9 cellular contexts compared by ENCODE assay signal in the genomic region with DNA sequence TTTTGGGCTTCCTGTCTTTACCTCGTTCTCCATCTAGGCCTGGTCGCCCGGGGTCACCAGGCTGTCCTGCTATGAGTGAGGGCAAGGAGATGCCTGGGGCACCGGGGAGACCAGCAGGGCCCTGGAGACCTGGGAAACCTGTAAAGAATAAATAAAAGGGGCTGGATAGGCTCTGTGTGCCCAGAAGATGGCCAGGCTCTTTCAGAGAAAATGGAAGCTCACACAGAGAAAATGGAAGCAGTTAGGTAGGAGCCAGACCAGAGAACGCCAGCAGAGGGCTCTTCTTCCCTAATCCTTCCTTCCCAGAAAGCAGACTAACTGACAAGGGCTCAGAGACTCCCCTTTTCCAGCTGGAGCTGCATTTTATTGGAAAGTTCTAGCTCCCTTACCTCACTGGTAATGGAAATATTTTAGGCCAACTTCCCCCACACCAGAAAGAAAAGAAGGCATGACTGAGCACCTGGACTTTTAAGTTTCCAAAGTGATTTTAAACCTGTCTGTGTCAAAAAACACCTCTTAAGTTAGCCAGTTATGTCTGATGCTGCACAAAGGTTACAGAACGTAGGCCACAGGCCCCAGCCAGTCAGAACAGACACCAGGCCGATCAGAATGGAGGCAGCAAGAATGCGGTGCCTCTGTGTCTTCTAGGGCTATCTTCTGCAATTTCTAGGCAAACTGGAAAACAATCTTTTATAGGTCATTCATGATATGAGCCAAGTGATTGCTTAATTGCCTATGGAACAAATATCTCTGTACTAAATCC.
DNase-seq lines count a peak whose midpoint lies in the region; FAIRE-seq and TF ChIP-seq lines count a peak whose summit lies in the region.
"Had no signal": no experiment of that assay in that cellular context is flagged by ENCODE, and none has a peak within 500 bp of the region (broad histone marks: within the 10 kb centered on the region; RNA-seq: fewer than 3 reads in every experiment).

No MANE protein-coding gene starts in this region.

- H3K14ac ChIP-seq in H1 (ENCODE audit: insufficient read length), result no peak overlapping the region
- H3K14ac ChIP-seq in trophoblast cell (ENCODE audit: low read length), result no peak overlapping the region

- no peaks in the 10 kb centered on the region for H4K20me1 ChIP-seq in H1 (replicated peaks in 1 of 2; ENCODE audit: control insufficient read depth in 1 of 2, insufficient read depth in 2 of 2, low read length in 2 of 2)
- H4K20me1 ChIP-seq: BLaER1 treated with 17β-estradiol and CSF1 and Interleukin-3, amounts not matched to agents 10 nM and 100 nM had no signal

- H3K18ac ChIP-seq in H1 (ENCODE audit: extremely low read depth, low read length), result no peak overlapping the region
- H3K18ac ChIP-seq in trophoblast cell (ENCODE audit: low read length), result no peak overlapping the region

- H3K4me1 ChIP-seq in H1 (replicated peaks in 1 of 4; ENCODE audit: control insufficient read depth in 3 of 4, insufficient read depth in 4 of 4, low read length in 3 of 4) (no peaks in the 10 kb centered on the region), trophoblast cell (ENCODE audit: control insufficient read depth in 1 of 2, insufficient read depth in 2 of 2, low read length in 2 of 2) (no peaks in the 10 kb centered on the region)
- H3K4me1 ChIP-seq: BLaER1 treated with 17β-estradiol and CSF1 and Interleukin-3, amounts not matched to agents 10 nM and 100 nM had no signal

- no peak overlapping the region for H2BK120ac ChIP-seq in H1 (replicated peaks; ENCODE audit: low read depth, low read length)
- H2BK120ac ChIP-seq in trophoblast cell (ENCODE audit: insufficient read depth, low read length, poor library complexity), result no peak overlapping the region

- H2BK12ac ChIP-seq in H1 (ENCODE audit: low read depth, low read length), result no peak overlapping the region
- no peak overlapping the region for H2BK12ac ChIP-seq in trophoblast cell (ENCODE audit: low read length)

- no peak overlapping the region for H3K4me2 ChIP-seq in H1 (ENCODE audit: insufficient read depth in 1 of 2, low read depth in 2 of 2, low read length in 2 of 2)
- H3K4me2 ChIP-seq in trophoblast cell (ENCODE audit: low read length), result no peak overlapping the region
- H3K4me2 ChIP-seq: BLaER1 treated with 17β-estradiol and CSF1 and Interleukin-3, amounts not matched to agents 10 nM and 100 nM had no signal

- no peaks in the 10 kb centered on the region for H3K36me3 Mint-ChIP-seq in T-helper 2 cell treated with Interferon-gamma antibody and Interleukin-4, amounts not matched to agents 5 μg/mL and 100 μg/mL, for 36 hours (ENCODE audit: low read depth)

- H3K27me3 Mint-ChIP-seq in T-helper 2 cell treated with Interferon-gamma antibody and Interleukin-4, amounts not matched to agents 5 μg/mL and 100 μg/mL, for 36 hours (ENCODE audit: low read depth), result no peaks in the 10 kb centered on the region

- H3K4me3 ChIP-seq in H1 (ENCODE audit: extremely low read depth in 1 of 4, insufficient read depth in 2 of 4, low read depth in 3 of 4, low read length in 4 of 4), result no peak overlapping the region
- H3K4me3 ChIP-seq in trophoblast cell (ENCODE audit: low read depth, low read length), result no peak overlapping the region
- H3K4me3 ChIP-seq: BLaER1 treated with 17β-estradiol and CSF1 and Interleukin-3, amounts not matched to agents 10 nM and 100 nM had no signal

- H4K8ac ChIP-seq in H1 (ENCODE audit: extremely low read depth, insufficient read depth, low read length), result no peak overlapping the region
- peak overlapping the region; percentile 60 for H4K8ac ChIP-seq in trophoblast cell (ENCODE audit: low read depth, low read length)

- H2AFZ ChIP-seq in H1 (ENCODE audit: low read length), result no peak overlapping the region
- no peak overlapping the region for H2AFZ ChIP-seq in trophoblast cell (ENCODE audit: insufficient read depth, low read length, poor library complexity)

- peak; percentile 40 to 59 for TF ChIP-seq RAD21 in H1 (IDR thresholded peaks at IDR 0.05 in 1 of 2, conservative IDR thresholded peaks at IDR 0.05 in 1 of 2; ENCODE audit: low read depth in 2 of 2, low read length in 2 of 2)

- H3K9me3 Mint-ChIP-seq in T-helper 2 cell treated with Interferon-gamma antibody and Interleukin-4, amounts not matched to agents 5 μg/mL and 100 μg/mL, for 36 hours, result no peaks in the 10 kb centered on the region

- no peak overlapping the region for H3K27ac ChIP-seq in H1 (ENCODE audit: low read depth, low read length)
- no peak overlapping the region for H3K27ac ChIP-seq in trophoblast cell (ENCODE audit: low read depth, low read length)
- H3K27ac ChIP-seq: BLaER1 treated with 17β-estradiol and CSF1 and Interleukin-3, amounts not matched to agents 10 nM and 100 nM had no signal

- no peak overlapping the region for H3K27ac Mint-ChIP-seq in T-helper 2 cell treated with Interferon-gamma antibody and Interleukin-4, amounts not matched to agents 5 μg/mL and 100 μg/mL, for 36 hours

- H3K79me2 ChIP-seq in H1 (ENCODE audit: control insufficient read depth in 1 of 2, insufficient read depth in 2 of 2, low read length in 2 of 2) (no peaks in the 10 kb centered on the region), trophoblast cell (ENCODE audit: control insufficient read depth, insufficient read depth, low read length, poor library complexity) (no peaks in the 10 kb centered on the region)

- no peak for TF ChIP-seq EP300 in H1 (IDR thresholded peaks at IDR 0.05; ENCODE audit: borderline replicate concordance in 1 of 2, low read depth in 2 of 2, low read length in 2 of 2)

- H3K56ac ChIP-seq in H1 (replicated peaks; ENCODE audit: insufficient read length, low read depth, low read length), result no peak overlapping the region

- CTCF ChIA-PET in H1 (lab: Charles Lee; ENCODE audit: partially characterized antibody), result interaction anchor here (0.8 to 1.8 kb wide), 6 partner anchors 8 to 139 kb away, joined by 3 to 9 read pairs (median 4); no protein-coding TSS in a partner anchor

- no peak overlapping the region for H3K9ac ChIP-seq in H1 (replicated peaks in 1 of 4; ENCODE audit: extremely low read depth in 1 of 4, low read depth in 3 of 4, low read length in 3 of 4)
- no peak overlapping the region for H3K9ac ChIP-seq in trophoblast cell (ENCODE audit: low read length)
- H3K9ac ChIP-seq: BLaER1 treated with 17β-estradiol and CSF1 and Interleukin-3, amounts not matched to agents 10 nM and 100 nM had no signal

- no peaks in the 10 kb centered on the region for H3K9me3 ChIP-seq in H1 (ENCODE audit: insufficient read depth in 2 of 2, low read depth in 1 of 2, low read length in 1 of 2)
- H3K9me3 ChIP-seq in trophoblast cell (ENCODE audit: insufficient read depth, low read depth, low read length), result no peaks in the 10 kb centered on the region

- no peaks in the 10 kb centered on the region for H3K4me1 Mint-ChIP-seq in T-helper 2 cell treated with Interferon-gamma antibody and Interleukin-4, amounts not matched to agents 5 μg/mL and 100 μg/mL, for 36 hours (ENCODE audit: low read depth)

- no peak overlapping the region for H2BK20ac ChIP-seq in H1 (ENCODE audit: low read length)

- no peaks in the 10 kb centered on the region for H3K27me3 ChIP-seq in H1 (replicated peaks in 1 of 4; ENCODE audit: control insufficient read depth in 3 of 4, extremely low read depth in 1 of 4, insufficient read depth in 3 of 4, low read length in 3 of 4)
- H3K27me3 ChIP-seq in trophoblast cell (ENCODE audit: insufficient read depth, low read length), result no peaks in the 10 kb centered on the region

- no peaks in the 10 kb centered on the region for H3K23me2 ChIP-seq in H1 (ENCODE audit: low read depth, low read length)

- no peak overlapping the region for H3K23ac ChIP-seq in H1 (ENCODE audit: insufficient read length)
- no peak overlapping the region for H3K23ac ChIP-seq in trophoblast cell (ENCODE audit: low read length)

- H3K79me1 ChIP-seq in H1 (ENCODE audit: low read depth, low read length) (no peaks in the 10 kb centered on the region), trophoblast cell (ENCODE audit: low read length) (no peaks in the 10 kb centered on the region)

- no peak overlapping the region for H2BK15ac ChIP-seq in H1 (ENCODE audit: low read length)

- H4K91ac ChIP-seq in H1 (replicated peaks; ENCODE audit: insufficient read length, low read length) (no peak overlapping the region), trophoblast cell (ENCODE audit: low read depth, low read length) (peak overlapping the region; percentile 37)

- no peak overlapping the region for H2AK5ac ChIP-seq in H1 (ENCODE audit: low read depth, low read length)
- H2AK5ac ChIP-seq in trophoblast cell (ENCODE audit: low read length), result no peak overlapping the region

- peak; percentile 3 for DNase-seq in NCI-H1092 (lab: John Stamatoyannopoulos, UW)
- no peak for DNase-seq in NCI-H1092 treated with DMSO at 0.1 percent for 48 hours (lab: John Stamatoyannopoulos, UW)
- peak; percentile 10 for DNase-seq in NCI-H2171 (lab: John Stamatoyannopoulos, UW)
- DNase-seq in H1 (ENCODE audit: low read depth in 1 of 2, low spot score in 2 of 2), result peak in 1 of 2 experiments; percentile 45
- DNase-seq in trophoblast cell, result peak in 1 of 2 donors; percentile 21
- no peak for DNase-seq in 8988T
- DNase-seq in T-helper 2 cell treated with Interferon-gamma antibody and Interleukin-4, amounts not matched to agents 5 μg/mL and 100 μg/mL, for 36 hours (ENCODE audit: low spot score), result no peak
- DNase-seq in NCI-H128 (lab: John Stamatoyannopoulos, UW; ENCODE audit: unreplicated experiment), result no peak

- WGBS in H1 (ENCODE audit: extremely low coverage in 1 of 2, insufficient coverage in 1 of 2, insufficient read length in 1 of 2, insufficient replicate concordance in 2 of 2, low coverage in 1 of 2, low lambda C conversion rate in 2 of 2, missing lambda C conversion rate in 1 of 2), 2 experiments, result 65% methylated on average over 7 of the region's 8 CpGs; no CpG with 5 or more reads in 1 of the 2 experiments
- WGBS in trophoblast cell (ENCODE audit: extremely low coverage, insufficient coverage, insufficient read length), result no CpG with 5 or more reads among the region's 8 CpGs

- no peak overlapping the region for H3K4me3 Mint-ChIP-seq in T-helper 2 cell treated with Interferon-gamma antibody and Interleukin-4, amounts not matched to agents 5 μg/mL and 100 μg/mL, for 36 hours

- no peak overlapping the region for H2BK5ac ChIP-seq in H1 (ENCODE audit: low read depth, low read length)
- no peak overlapping the region for H2BK5ac ChIP-seq in trophoblast cell (ENCODE audit: low read depth, low read length, poor library complexity)

- POLR2A ChIA-PET in H1 (lab: Charles Lee; ENCODE audit: partially characterized antibody), result no interaction called here

- no peak overlapping the region for H4K12ac ChIP-seq in trophoblast cell (ENCODE audit: low read depth, low read length)

- H3K4ac ChIP-seq in H1 (replicated peaks; ENCODE audit: insufficient read length, low read depth, low read length) (no peak overlapping the region), trophoblast cell (ENCODE audit: low read depth, low read length) (no peak overlapping the region)

- H4K5ac ChIP-seq in H1 (ENCODE audit: insufficient read length, low read depth, low read length), result no peak overlapping the region

- TF ChIP-seq CTCF in H1 (IDR thresholded peaks at IDR 0.05; ENCODE audit: control extremely low read depth in 1 of 3, insufficient read depth in 1 of 3, low read depth in 1 of 3, low read length in 3 of 3), result peak in 2 of 3 experiments; percentile 40 to 54; a peak in 3 of 4 replicates

- TF ChIP-seq POLR2A in H1 (IDR thresholded peaks at IDR 0.05; ENCODE audit: control extremely low read depth in 1 of 2, low read depth in 2 of 2, low read length in 2 of 2), result no peak

- H3K36me3 ChIP-seq in H1 (ENCODE audit: control insufficient read depth in 2 of 4, insufficient read depth in 4 of 4, low read length in 3 of 4) (no peaks in the 10 kb centered on the region; a peak in 2 of 8 replicates), trophoblast cell (ENCODE audit: control insufficient read depth in 1 of 2, insufficient read depth in 2 of 2, low read length in 2 of 2) (peaks cover 0 to 7% of the 10 kb centered on the region in 2 experiments)
- H3K36me3 ChIP-seq: BLaER1 treated with 17β-estradiol and CSF1 and Interleukin-3, amounts not matched to agents 10 nM and 100 nM had no signal

- FAIRE-seq in H1 (lab: Jason Lieb, UNC), result peak; percentile 89

Comparison
In these comparisons a context has a peak if more than half of its experiments do, and no peak if none do; other contexts are left out.
1. DNase-seq: peak in NCI-H1092 (single experiment) and NCI-H2171 (single experiment); none in NCI-H1092 treated with DMSO at 0.1 percent for 48 hours (single experiment), 8988T (single experiment), T-helper 2 cell treated with Interferon-gamma antibody and Interleukin-4, amounts not matched to agents 5 μg/mL and 100 μg/mL, for 36 hours (single experiment) and NCI-H128 (single experiment).